In the genomic region with DNA sequence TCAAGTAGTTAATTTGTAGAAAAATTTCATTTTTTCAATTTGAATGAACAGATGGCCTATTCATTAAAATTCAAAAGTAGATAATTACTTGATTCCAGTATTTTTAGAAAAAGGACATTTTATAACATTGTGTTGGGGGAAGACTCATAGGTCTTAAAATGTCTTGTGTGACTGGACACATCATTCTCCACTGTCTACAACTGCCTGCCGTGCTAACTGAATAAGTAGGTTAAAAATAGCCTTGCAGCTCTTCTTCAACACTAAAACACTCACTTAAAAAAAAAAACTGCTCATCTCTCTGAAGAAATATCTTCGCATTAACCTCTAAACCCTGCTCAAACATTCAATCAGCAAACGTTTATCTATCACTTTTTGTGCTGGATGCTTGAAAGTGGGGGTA, we compare ENCODE assay signal across 16 cellular contexts.
DNase-seq lines count a peak whose midpoint lies in the region; ATAC-seq and TF ChIP-seq lines count a peak whose summit lies in the region.
"Had no signal": no experiment of that assay in that cellular context is flagged by ENCODE, and none has a peak within 500 bp of the region (broad histone marks: within the 10 kb centered on the region; RNA-seq: fewer than 3 reads in every experiment).

No MANE protein-coding gene starts in this region.

- DNase-seq in AG10803 (ENCODE audit: low read depth) (peak; percentile 18), EH (ENCODE audit: low read depth) (peak; percentile 35), foreskin melanocyte (peak; percentile 63), gastrocnemius medialis (no peak), DMS153 treated with DMSO at 0.1 percent for 48 hours (lab: John Stamatoyannopoulos, UW; ENCODE audit: unreplicated experiment) (no peak), glomerular visceral epithelial cell (ENCODE audit: extremely low spot score) (no peak), NCI-H1417 treated with DMSO at 0.1 percent for 48 hours (lab: John Stamatoyannopoulos, UW) (no peak)
- DNase-seq: AML-193; Calu3; CD8-positive, alpha-beta memory T cell; DMS 273 treated with DMSO at 0.1 percent for 48 hours; DMS79; EL had no signal

- H3K9me3 ChIP-seq in gastrocnemius medialis, result no peaks in the 10 kb centered on the region
- H3K9me3 ChIP-seq: BLaER1, HAP-1 had no signal

- in situ Hi-C loops in gastrocnemius medialis (cut with MboI; ENCODE audit: low sequenced_read_pairs in 4 of 4), result loop anchor here in 1 of 4 donors (25.0 kb wide), 1 partner anchor 517 kb away; no protein-coding TSS in a partner anchor

- peaks cover 22 to 50% of the 10 kb centered on the region in 2 donors for H3K4me1 ChIP-seq in gastrocnemius medialis
- H3K4me1 ChIP-seq: BLaER1, HAP-1 had no signal

- ATAC-seq in gastrocnemius medialis, result peak; percentile 94 to 95
- ATAC-seq: HepG2 had no signal

- TF ChIP-seq CTCF in AG10803 (conservative IDR thresholded peaks at IDR 0.05; ENCODE audit: low read length) (no peak), gastrocnemius medialis (IDR thresholded peaks at IDR 0.05 in 4 of 5, conservative IDR thresholded peaks at IDR 0.05 in 1 of 5) (no peak)

- no peak for TF ChIP-seq POLR2A in gastrocnemius medialis (IDR thresholded peaks at IDR 0.05)

- intact Hi-C loops in gastrocnemius medialis (cut with DNase I; ENCODE audit: low total_unique reads), result no loop called here

- H3K4me3 ChIP-seq in AG10803 (ENCODE audit: low read length) (no peak overlapping the region), gastrocnemius medialis (no peak overlapping the region)
- H3K4me3 ChIP-seq: BLaER1, HAP-1 had no signal

- H3K27ac ChIP-seq in gastrocnemius medialis, result peak overlapping the region; percentile 22 to 76 (median 60)
- H3K27ac ChIP-seq: BLaER1 had no signal

- no peaks in the 10 kb centered on the region for H3K36me3 ChIP-seq in gastrocnemius medialis
- H3K36me3 ChIP-seq: BLaER1, HAP-1 had no signal

- H3K27me3 ChIP-seq in gastrocnemius medialis, result no peaks in the 10 kb centered on the region
- H3K27me3 ChIP-seq: BLaER1 had no signal

Comparison
In these comparisons a context has a peak if more than half of its experiments do, and no peak if none do; other contexts are left out.
1. DNase-seq: peak in AG10803 (single experiment), EH (single experiment) and foreskin melanocyte (single experiment); none in gastrocnemius medialis (0 of 2), DMS153 treated with DMSO at 0.1 percent for 48 hours (single experiment), glomerular visceral epithelial cell (single experiment) and NCI-H1417 treated with DMSO at 0.1 percent for 48 hours (single experiment).